Comparison of ENCODE assay signal across 17 cellular contexts in the genomic region with DNA sequence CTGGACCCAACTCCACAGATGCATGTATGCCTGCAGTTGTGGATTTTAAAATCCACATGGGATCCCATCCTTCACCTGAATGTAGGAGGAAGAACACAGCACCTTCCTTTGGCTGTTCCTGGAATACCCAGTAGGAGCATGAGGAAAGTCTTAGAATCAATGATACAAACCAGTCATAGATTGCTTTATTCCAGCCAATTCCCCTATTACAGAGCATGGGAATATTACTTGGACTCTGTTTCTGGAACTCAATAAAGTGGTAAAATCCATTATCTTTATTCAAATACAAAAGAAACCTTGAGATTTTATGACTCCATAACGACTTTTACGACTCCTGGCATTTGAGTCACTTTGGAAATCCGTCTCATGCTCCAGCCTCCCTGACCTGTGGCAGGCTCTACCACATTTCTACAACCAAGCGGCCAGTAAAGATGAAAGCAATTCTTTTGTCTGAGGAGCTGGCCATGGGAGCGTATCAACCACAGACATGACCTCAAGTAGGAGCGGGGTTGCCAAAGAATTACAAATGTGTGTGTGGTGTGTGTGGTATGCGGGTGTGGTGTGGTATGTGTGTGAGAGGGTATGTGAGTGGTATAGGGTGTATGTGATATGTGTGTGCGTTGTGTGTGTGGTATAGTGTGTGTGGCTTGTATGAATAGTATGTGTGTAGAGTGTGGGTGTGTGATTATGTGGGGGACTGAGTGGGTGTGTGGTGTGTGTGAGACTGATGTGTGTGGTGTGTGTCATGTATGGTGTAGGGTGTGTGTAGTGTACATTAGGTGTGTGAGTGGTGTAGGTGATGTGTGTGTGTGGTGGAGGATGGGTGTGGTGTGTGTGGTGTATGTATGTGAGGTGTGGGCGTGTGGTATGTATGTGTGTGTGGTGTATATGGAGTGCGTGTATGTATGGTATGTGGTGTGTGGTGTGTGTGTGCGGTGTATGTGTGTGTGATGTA. TPM values are rescaled to one million over a fixed set of nuclear protein-coding genes. Genes with fewer than 3 reads are reported as not detected.
DNase-seq lines count a peak whose midpoint lies in the region; ATAC-seq and TF ChIP-seq lines count a peak whose summit lies in the region.
"Had no signal": no experiment of that assay in that cellular context is flagged by ENCODE, and none has a peak within 500 bp of the region (broad histone marks: within the 10 kb centered on the region; RNA-seq: fewer than 3 reads in every experiment).

No MANE protein-coding gene starts in this region.

- no peak overlapping the region for H3K4ac ChIP-seq in trophoblast cell (ENCODE audit: low read depth, low read length)

- H3K79me1 ChIP-seq in trophoblast cell (ENCODE audit: low read length): no peaks in the 10 kb centered on the region

- 100% methylated on average over 4 of the region's 11 CpGs for WGBS in trophoblast cell (ENCODE audit: extremely low coverage, insufficient coverage, insufficient read length)

- no peaks in the 10 kb centered on the region for H3K36me3 Mint-ChIP-seq in Calu3 (ENCODE audit: insufficient read depth, unreplicated experiment)
- H3K36me3 Mint-ChIP-seq: activated naive CD8-positive, alpha-beta T cell treated with anti-CD3 and anti-CD28 coated beads, Interleukin-2, amount 10 ng/mL, durations not matched to agents 7 days and 5 days; mesothelial cell of epicardium; T-cell had no signal

- H3K36me3 ChIP-seq in MG63 (no peaks in the 10 kb centered on the region), trophoblast cell (ENCODE audit: control insufficient read depth in 1 of 2, insufficient read depth in 2 of 2, low read length in 2 of 2) (no peaks in the 10 kb centered on the region)
- H3K36me3 ChIP-seq: tibial artery had no signal

- H2BK12ac ChIP-seq in trophoblast cell (ENCODE audit: low read length): no peak overlapping the region

- no peak overlapping the region for H3K27ac ChIP-seq in trophoblast cell (ENCODE audit: low read depth, low read length)
- H3K27ac ChIP-seq: tibial artery had no signal

- intact Hi-C loops in Calu3 (cut with micrococcal nuclease; ENCODE audit: unreplicated experiment): no loop called here

- peaks cover 4 to 19% of the 10 kb centered on the region in 2 experiments for H3K4me1 ChIP-seq in trophoblast cell (ENCODE audit: control insufficient read depth in 1 of 2, insufficient read depth in 2 of 2, low read length in 2 of 2)
- H3K4me1 ChIP-seq: tibial artery had no signal

- H3K9me3 Mint-ChIP-seq in Calu3 (ENCODE audit: low read depth, unreplicated experiment): no peaks in the 10 kb centered on the region
- H3K9me3 Mint-ChIP-seq: activated naive CD8-positive, alpha-beta T cell treated with anti-CD3 and anti-CD28 coated beads, Interleukin-2, amount 10 ng/mL, durations not matched to agents 7 days and 5 days; mesothelial cell of epicardium; T-cell had no signal

- no peaks in the 10 kb centered on the region for H3K79me2 ChIP-seq in trophoblast cell (ENCODE audit: control insufficient read depth, insufficient read depth, low read length, poor library complexity)

- no peak overlapping the region for H4K12ac ChIP-seq in trophoblast cell (ENCODE audit: low read depth, low read length)

- no peak overlapping the region for H2BK120ac ChIP-seq in trophoblast cell (ENCODE audit: insufficient read depth, low read length, poor library complexity)

- no peak overlapping the region for H3K4me3 Mint-ChIP-seq in Calu3 (ENCODE audit: low read depth, unreplicated experiment)
- H3K4me3 Mint-ChIP-seq: activated naive CD8-positive, alpha-beta T cell treated with anti-CD3 and anti-CD28 coated beads, Interleukin-2, amount 10 ng/mL, durations not matched to agents 7 days and 5 days; mesothelial cell of epicardium; T-cell had no signal

- no peaks in the 10 kb centered on the region for H3K27me3 Mint-ChIP-seq in Calu3 (ENCODE audit: unreplicated experiment)
- H3K27me3 Mint-ChIP-seq: activated naive CD8-positive, alpha-beta T cell treated with anti-CD3 and anti-CD28 coated beads, Interleukin-2, amount 10 ng/mL, durations not matched to agents 7 days and 5 days; T-cell had no signal

- H3K4me1 Mint-ChIP-seq in Calu3 (ENCODE audit: low read depth, unreplicated experiment): peaks cover 12% of the 10 kb centered on the region
- H3K4me1 Mint-ChIP-seq: mesothelial cell of epicardium had no signal

- CTCF ChIA-PET in Calu3 (lab: Charles Lee): interaction anchor here (0.6 to 1.2 kb wide), 3 partner anchors 12 to 264 kb away, joined by 3 to 15 read pairs (median 8); no protein-coding TSS in a partner anchor

- H3K18ac ChIP-seq in trophoblast cell (ENCODE audit: low read length): no peak overlapping the region

- no peak overlapping the region for H2BK5ac ChIP-seq in trophoblast cell (ENCODE audit: low read depth, low read length, poor library complexity)

- H3K27ac Mint-ChIP-seq in Calu3 (ENCODE audit: unreplicated experiment): no peak overlapping the region
- H3K27ac Mint-ChIP-seq: activated naive CD8-positive, alpha-beta T cell treated with anti-CD3 and anti-CD28 coated beads, Interleukin-2, amount 10 ng/mL, durations not matched to agents 7 days and 5 days; mesothelial cell of epicardium; T-cell had no signal

- DNase-seq in Calu3 (peak; percentile 61), MG63 (peak; percentile 51), fibroblast of the aortic adventitia (ENCODE audit: low read depth) (peak; percentile 25), trophoblast cell (peak; percentile 49 to 51), NCI-H1930 (lab: John Stamatoyannopoulos, UW) (no peak)
- no peak for DNase-seq in activated naive CD4-positive, alpha-beta T cell (lab: John Stamatoyannopoulos, UW)
- DNase-seq: activated CD4-positive, alpha-beta T cell treated with anti-CD3 and anti-CD28 coated beads for 1 hour; activated naive CD8-positive, alpha-beta T cell treated with anti-CD3 and anti-CD28 coated beads, Interleukin-2, amount 10 ng/mL, durations not matched to agents 7 days and 5 days; NCI-H1436 treated with DMSO at 0.1 percent for 48 hours; NCI-H446 treated with DMSO at 0.1 percent for 48 hours; posterior cingulate gyrus; T-cell; tibial artery had no signal

- H3K9me3 ChIP-seq in MG63 (no peaks in the 10 kb centered on the region), trophoblast cell (ENCODE audit: insufficient read depth, low read depth, low read length) (peaks cover 5% of the 10 kb centered on the region)
- H3K9me3 ChIP-seq: tibial artery had no signal

- no peak overlapping the region for H3K14ac ChIP-seq in trophoblast cell (ENCODE audit: low read length)

- peak overlapping the region; percentile 95 for H3K23ac ChIP-seq in trophoblast cell (ENCODE audit: low read length)

- no TSS peak for BruUV-seq in Calu3 (replicated peaks; lab: Mats Ljungman, UMichigan)

- no peak overlapping the region for H4K8ac ChIP-seq in trophoblast cell (ENCODE audit: low read depth, low read length)

- H2AFZ ChIP-seq in trophoblast cell (ENCODE audit: insufficient read depth, low read length, poor library complexity): no peak overlapping the region

- no peaks in the 10 kb centered on the region for H3K27me3 ChIP-seq in MG63
- H3K27me3 ChIP-seq in trophoblast cell (ENCODE audit: insufficient read depth, low read length): no peaks in the 10 kb centered on the region
- H3K27me3 ChIP-seq: tibial artery had no signal

- H3K4me3 ChIP-seq in MG63: no peak overlapping the region
- H3K4me3 ChIP-seq in fibroblast of the aortic adventitia (ENCODE audit: low read depth, low read length): no peak overlapping the region
- H3K4me3 ChIP-seq in trophoblast cell (ENCODE audit: low read depth, low read length): peak overlapping the region; percentile 48
- H3K4me3 ChIP-seq: tibial artery had no signal

- TF ChIP-seq CTCF in Calu3 (IDR thresholded peaks at IDR 0.05; ENCODE audit: unreplicated experiment) (no peak), fibroblast of the aortic adventitia (IDR thresholded peaks at IDR 0.05; ENCODE audit: insufficient read depth, low read length) (no peak)

- H3K9ac ChIP-seq in trophoblast cell (ENCODE audit: low read length): no peak overlapping the region

- H2AK5ac ChIP-seq in trophoblast cell (ENCODE audit: low read length): no peak overlapping the region

- no peak for ATAC-seq in HG03095 (IDR thresholded peaks at IDR 0.05; ENCODE audit: unreplicated experiment)
- ATAC-seq in HG03439 (IDR thresholded peaks at IDR 0.05; ENCODE audit: unreplicated experiment): no peak
- ATAC-seq: Panc1, T-cell had no signal

- no peak overlapping the region for H3K4me2 ChIP-seq in trophoblast cell (ENCODE audit: low read length)

- H4K91ac ChIP-seq in trophoblast cell (ENCODE audit: low read depth, low read length): no peak overlapping the region

RNA-seq across cellular contexts. Expression of gene ARRDC4, which starts 40.0 kb away (rescaled TPM):
- 3.0 and 3.2 TPM in 2 replicates for total RNA-seq in Calu3 (2022)
- 9.2 and 13.4 TPM in 2 replicates for total RNA-seq in MG63 (2014; rRNA removed; shearing (Covaris generic); ENCODE audit: low replicate concordance)
- 6.2 and 18.3 TPM in 2 replicates for total RNA-seq in fibroblast of the aortic adventitia (ENCODE audit: low replicate concordance)
- 0.72 and 0.94 TPM in 2 replicates for polyA plus RNA-seq in trophoblast cell (2013)

Comparison
In these comparisons a context has a peak if more than half of its experiments do, and no peak if none do; other contexts are left out.
1. DNase-seq: peak in Calu3 (single experiment), MG63 (single experiment), fibroblast of the aortic adventitia (single experiment) and trophoblast cell (2 of 2); none in activated naive CD4-positive, alpha-beta T cell (0 of 4) and NCI-H1930 (0 of 2).